17 cellular contexts compared by ENCODE assay signal in genomic region chr21:37378700-37379139, GRCh38. TPM values are rescaled to one million over a fixed set of nuclear protein-coding genes. Genes with fewer than 3 reads are reported as not detected.
DNase-seq lines count a peak whose midpoint lies in the region; FAIRE-seq and TF ChIP-seq lines count a peak whose summit lies in the region.
"Had no signal": no experiment of that assay in that cellular context is flagged by ENCODE, and none has a peak within 500 bp of the region (broad histone marks: within the 10 kb centered on the region; RNA-seq: fewer than 3 reads in every experiment).

No MANE protein-coding gene starts in this region.

- FAIRE-seq in small intestine (lab: Jason Lieb, UNC): no peak
- FAIRE-seq: A549, H54 had no signal

- peak overlapping the region; percentile 31 for H3K27ac Mint-ChIP-seq in activated CD4-positive, alpha-beta T cell treated with anti-CD3 and anti-CD28 coated beads, Interleukin-2, amount 10 ng/mL, durations not matched to agents 24 days and 14 days
- H3K27ac Mint-ChIP-seq in activated naive CD8-positive, alpha-beta T cell treated with anti-CD3 and anti-CD28 coated beads for 36 hours: peak overlapping the region; percentile 7

- H3K4me3 Mint-ChIP-seq in activated CD4-positive, alpha-beta T cell treated with anti-CD3 and anti-CD28 coated beads, Interleukin-2, amount 10 ng/mL, durations not matched to agents 24 days and 14 days: peak overlapping the region; percentile 1
- peak overlapping the region; percentile 1 for H3K4me3 Mint-ChIP-seq in activated naive CD8-positive, alpha-beta T cell treated with anti-CD3 and anti-CD28 coated beads for 36 hours

- no peak for TF ChIP-seq CTCF in neutrophil (IDR thresholded peaks at IDR 0.05)
- TF ChIP-seq CTCF in transverse colon (IDR thresholded peaks at IDR 0.05): no peak

- H3K27ac ChIP-seq in neutrophil (peak overlapping the region; percentile 24), small intestine (ENCODE audit: low read depth in 1 of 2, low read length in 1 of 2) (no peak overlapping the region), transverse colon (no peak overlapping the region)
- H3K27ac ChIP-seq: A549, RWPE1 had no signal

- peaks cover 65% of the 10 kb centered on the region for H3K4me1 Mint-ChIP-seq in activated CD4-positive, alpha-beta T cell treated with anti-CD3 and anti-CD28 coated beads, Interleukin-2, amount 10 ng/mL, durations not matched to agents 24 days and 14 days
- H3K4me1 Mint-ChIP-seq in activated naive CD8-positive, alpha-beta T cell treated with anti-CD3 and anti-CD28 coated beads for 36 hours: peaks cover 68% of the 10 kb centered on the region

- H3K4me3 ChIP-seq in neutrophil (ENCODE audit: low read depth in 1 of 2, low read length in 1 of 2) (no peak overlapping the region), small intestine (ENCODE audit: low read depth in 1 of 2, low read length in 2 of 2) (no peak overlapping the region), transverse colon (no peak overlapping the region)
- H3K4me3 ChIP-seq: A549, MG63 had no signal

- no peaks in the 10 kb centered on the region for H3K27me3 ChIP-seq in neutrophil
- no peaks in the 10 kb centered on the region for H3K27me3 ChIP-seq in small intestine (ENCODE audit: control insufficient read depth in 2 of 2, insufficient read depth in 2 of 2, low read length in 2 of 2)
- no peaks in the 10 kb centered on the region for H3K27me3 ChIP-seq in transverse colon
- H3K27me3 ChIP-seq: MG63 had no signal

- no peak for TF ChIP-seq POLR2A in transverse colon (IDR thresholded peaks at IDR 0.05)

- peaks cover 48 to 88% of the 10 kb centered on the region in 2 experiments for H3K4me1 ChIP-seq in neutrophil (ENCODE audit: control insufficient read depth in 1 of 2, insufficient read depth in 1 of 2, low read depth in 1 of 2, low read length in 1 of 2)
- H3K4me1 ChIP-seq in small intestine (ENCODE audit: control insufficient read depth in 2 of 2, insufficient read depth in 1 of 2, low read depth in 1 of 2, low read length in 1 of 2): peaks cover 0 to 36% of the 10 kb centered on the region in 2 donors
- peaks cover 41 to 99% (median 62%) of the 10 kb centered on the region in 4 donors for H3K4me1 ChIP-seq in transverse colon

- TF ChIP-seq EP300 in transverse colon (IDR thresholded peaks at IDR 0.05; ENCODE audit: low read depth): no peak

- H3K36me3 Mint-ChIP-seq in activated CD4-positive, alpha-beta T cell treated with anti-CD3 and anti-CD28 coated beads, Interleukin-2, amount 10 ng/mL, durations not matched to agents 24 days and 14 days (ENCODE audit: low read depth): peaks cover 23% of the 10 kb centered on the region
- H3K36me3 Mint-ChIP-seq in activated naive CD8-positive, alpha-beta T cell treated with anti-CD3 and anti-CD28 coated beads for 36 hours: peaks cover 50% of the 10 kb centered on the region

- H3K9me3 ChIP-seq in neutrophil (no peaks in the 10 kb centered on the region), small intestine (ENCODE audit: control insufficient read depth, low read depth) (no peaks in the 10 kb centered on the region), transverse colon (no peaks in the 10 kb centered on the region)
- H3K9me3 ChIP-seq: A549 had no signal

- intact Hi-C loops in activated CD4-positive, alpha-beta T cell treated with anti-CD3 and anti-CD28 coated beads, Interleukin-2, amount 10 ng/mL, durations not matched to agents 24 days and 14 days (cut with micrococcal nuclease): no loop called here
- intact Hi-C loops in transverse colon (cut with DNase I; ENCODE audit: low total_unique reads): no loop called here

- WGBS in small intestine, 3 donors: 53 to 60% (median 57%) methylated on average over 3 of the region's 3 CpGs
- 40 to 74% methylated on average over 1 to 3 of the region's 3 CpGs for WGBS in transverse colon (ENCODE audit: low coverage in 1 of 2), 2 donors

- H3K9me3 Mint-ChIP-seq in activated CD4-positive, alpha-beta T cell treated with anti-CD3 and anti-CD28 coated beads, Interleukin-2, amount 10 ng/mL, durations not matched to agents 24 days and 14 days: no peaks in the 10 kb centered on the region
- peaks cover 11% of the 10 kb centered on the region for H3K9me3 Mint-ChIP-seq in activated naive CD8-positive, alpha-beta T cell treated with anti-CD3 and anti-CD28 coated beads for 36 hours

- no peaks in the 10 kb centered on the region for H3K27me3 Mint-ChIP-seq in activated CD4-positive, alpha-beta T cell treated with anti-CD3 and anti-CD28 coated beads, Interleukin-2, amount 10 ng/mL, durations not matched to agents 24 days and 14 days
- H3K27me3 Mint-ChIP-seq in activated naive CD8-positive, alpha-beta T cell treated with anti-CD3 and anti-CD28 coated beads for 36 hours: no peaks in the 10 kb centered on the region

- H3K36me3 ChIP-seq in neutrophil (no peaks in the 10 kb centered on the region), small intestine (ENCODE audit: control insufficient read depth in 2 of 2, insufficient read depth in 2 of 2, low read length in 2 of 2) (no peaks in the 10 kb centered on the region), transverse colon (no peaks in the 10 kb centered on the region)

- in situ Hi-C loops in KBM-7 (cut with MboI; ENCODE audit: low pct_unique_long_range_greater_than_20kb, low sequenced_read_pairs): no loop called here
- in situ Hi-C loops in transverse colon (cut with MboI; ENCODE audit: low pct_ligation_motif_present in 1 of 4, low pct_unique_long_range_greater_than_20kb in 1 of 4, low sequenced_read_pairs in 3 of 4): loop anchor here in 1 of 4 donors (10.0 kb wide), 1 partner anchor 124 kb away; no protein-coding TSS in a partner anchor

- DNase-seq in activated CD4-positive, alpha-beta T cell treated with anti-CD3 and anti-CD28 coated beads, Interleukin-2, amount 10 ng/mL, durations not matched to agents 24 days and 14 days: no peak
- DNase-seq in activated CD4-positive, alpha-beta T cell treated with anti-CD3 and anti-CD28 coated beads for 48 hours: no peak
- DNase-seq in KBM-7: peak; percentile 39
- no peak for DNase-seq in activated naive CD8-positive, alpha-beta T cell treated with anti-CD3 and anti-CD28 coated beads for 36 hours
- no peak for DNase-seq in NK-92 treated with Interleukin-12 subunit alpha and Interleukin-12 subunit beta, amount 100 ng/mL, for 24 hours (lab: John Stamatoyannopoulos, UW)
- no peak for DNase-seq in small intestine
- no peak for DNase-seq in transverse colon
- DNase-seq: activated CD8-positive, alpha-beta memory T cell treated with anti-CD3 and anti-CD28 coated beads for 24 hours; anterior cingulate cortex; left ventricle myocardium superior; MG63; NCI-H2081 treated with DMSO at 0.1 percent for 48 hours; NCI-H82 had no signal

RNA-seq across cellular contexts. Expression of gene DYRK1A, which starts 12.1 kb away (rescaled TPM):
- 60.9 and 64.9 TPM in 2 replicates for total RNA-seq in activated CD4-positive, alpha-beta T cell treated with anti-CD3 and anti-CD28 coated beads, Interleukin-2, amount 10 ng/mL, durations not matched to agents 24 days and 14 days
- 10 to 100 TPM; 63.1 to 64.3 TPM for total RNA-seq in activated naive CD8-positive, alpha-beta T cell treated with anti-CD3 and anti-CD28 coated beads for 36 hours
- polyA plus RNA-seq in small intestine: 10 to 100 TPM; 10.5 to 19.6 (median 14.5) TPM
- 100 to 1,000 TPM in 2 of 4 donors, 10 to 100 TPM in 2; 71.5 to 116 (median 90.9) TPM for total RNA-seq in transverse colon
